In the genomic region with DNA sequence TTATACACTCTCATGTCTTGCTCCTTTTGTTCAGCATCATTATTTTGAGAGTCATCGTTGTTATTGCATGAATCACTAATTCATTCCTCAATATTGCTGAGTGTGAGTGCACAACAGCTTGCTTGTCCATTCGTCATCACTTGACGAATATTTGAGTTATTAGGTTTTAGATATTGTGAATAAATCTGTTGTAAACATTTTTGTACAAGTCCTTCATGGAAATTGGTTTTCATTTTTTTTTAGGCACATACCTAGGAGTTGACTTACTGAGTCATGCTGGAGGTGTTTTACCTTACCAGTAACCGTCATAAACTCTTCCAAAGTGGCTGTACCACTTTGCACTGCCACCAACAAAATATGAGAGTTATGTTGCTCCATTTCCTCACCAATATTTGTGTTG, we compare ENCODE assay signal across 16 cellular contexts.
A peak's percentile ranks its signal among the peaks of the same experiment; 100 is the strongest.
DNase-seq lines count a peak whose midpoint lies in the region; FAIRE-seq and TF ChIP-seq lines count a peak whose summit lies in the region.
"Had no signal": no experiment of that assay in that cellular context is flagged by ENCODE, and none has a peak within 500 bp of the region (broad histone marks: within the 10 kb centered on the region; RNA-seq: fewer than 3 reads in every experiment).

No MANE protein-coding gene starts in this region.

- in situ Hi-C loops in mammary epithelial cell (cut with MboI; ENCODE audit: low sequenced_read_pairs in 2 of 2) = no loop called here

- H2AFZ ChIP-seq in mammary epithelial cell (ENCODE audit: low read depth, low read length) = no peak overlapping the region
- no peak overlapping the region for H2AFZ ChIP-seq in trophoblast cell (ENCODE audit: insufficient read depth, low read length, poor library complexity)
- H2AFZ ChIP-seq in SK-N-SH (ENCODE audit: low read depth) = no peak overlapping the region
- H2AFZ ChIP-seq: GM23248 had no signal

- no peak overlapping the region for H2AK5ac ChIP-seq in trophoblast cell (ENCODE audit: low read length)

- H3K36me3 ChIP-seq in mammary epithelial cell (ENCODE audit: insufficient read depth, low read length) = no peaks in the 10 kb centered on the region
- no peaks in the 10 kb centered on the region for H3K36me3 ChIP-seq in breast epithelium
- H3K36me3 ChIP-seq in bronchial epithelial cell (ENCODE audit: control insufficient read depth, insufficient read depth, low read length) = no peaks in the 10 kb centered on the region
- H3K36me3 ChIP-seq in trophoblast cell (ENCODE audit: control insufficient read depth in 1 of 2, insufficient read depth in 2 of 2, low read length in 2 of 2) = no peaks in the 10 kb centered on the region
- H3K36me3 ChIP-seq in SK-N-SH (replicated peaks in 1 of 2; ENCODE audit: control insufficient read depth in 1 of 2, insufficient read depth in 2 of 2, low read length in 1 of 2) = no peaks in the 10 kb centered on the region
- H3K36me3 ChIP-seq: BLaER1 treated with 17β-estradiol and CSF1 and Interleukin-3, amounts not matched to agents 10 nM and 100 nM had no signal

- H3K9me3 ChIP-seq in mammary epithelial cell (replicated peaks; ENCODE audit: insufficient read depth, low read length) = no peaks in the 10 kb centered on the region
- peaks cover 0 to 9% of the 10 kb centered on the region in 2 donors for H3K9me3 ChIP-seq in breast epithelium
- no peaks in the 10 kb centered on the region for H3K9me3 ChIP-seq in trophoblast cell (ENCODE audit: insufficient read depth, low read depth, low read length)
- H3K9me3 ChIP-seq in SK-N-SH = no peaks in the 10 kb centered on the region

- H3K9ac ChIP-seq in mammary epithelial cell (ENCODE audit: insufficient read depth, low read length) (no peak overlapping the region), trophoblast cell (ENCODE audit: low read length) (no peak overlapping the region), SK-N-SH (no peak overlapping the region)
- H3K9ac ChIP-seq: BLaER1 treated with 17β-estradiol and CSF1 and Interleukin-3, amounts not matched to agents 10 nM and 100 nM; GM23248 had no signal

- no peaks in the 10 kb centered on the region for H3K4me1 ChIP-seq in mammary epithelial cell (ENCODE audit: insufficient read depth, low read length)
- no peaks in the 10 kb centered on the region for H3K4me1 ChIP-seq in breast epithelium
- no peaks in the 10 kb centered on the region for H3K4me1 ChIP-seq in trophoblast cell (ENCODE audit: control insufficient read depth in 1 of 2, insufficient read depth in 2 of 2, low read length in 2 of 2)
- H3K4me1 ChIP-seq in SK-N-SH (ENCODE audit: control insufficient read depth in 1 of 2, insufficient read depth in 2 of 2, low read depth in 1 of 2, low read length in 1 of 2) = no peaks in the 10 kb centered on the region

- peak; percentile 37 for DNase-seq in mammary epithelial cell
- DNase-seq in breast epithelium (ENCODE audit: low spot score in 2 of 2) = no peak
- peak; percentile 7 for DNase-seq in M059J (ENCODE audit: low read depth)
- DNase-seq in bronchial epithelial cell (ENCODE audit: low read depth) = peak; percentile 48
- DNase-seq in trophoblast cell = peak; percentile 17 to 56
- DNase-seq in SK-N-SH = no peak
- DNase-seq in NCI-H2029 treated with DMSO at 0.1 percent for 48 hours (lab: John Stamatoyannopoulos, UW) = no peak
- DNase-seq in cerebellar nuclear complex (lab: John Stamatoyannopoulos, UW) = no peak
- DNase-seq: ACHN; CD4-positive, CD25-positive, alpha-beta regulatory T cell; DMS79; GM23248; H7 had no signal

- intact Hi-C loops in mammary epithelial cell (cut with micrococcal nuclease) = no loop called here
- intact Hi-C loops in breast epithelium (cut with DNase I; ENCODE audit: low total_unique reads) = no loop called here

- POLR2A ChIA-PET in SK-N-SH (lab: Yijun Ruan, JAX) = no interaction called here

- CTCF ChIA-PET in mammary epithelial cell (lab: Charles Lee; ENCODE audit: low non-redundant PET) = no interaction called here
- CTCF ChIA-PET in SK-N-SH (lab: Yijun Ruan, JAX) = no interaction called here

- no TSS peak for BruUV-seq in mammary epithelial cell (replicated peaks; lab: Mats Ljungman, UMichigan)

- no peak for TF ChIP-seq EP300 in SK-N-SH (IDR thresholded peaks at IDR 0.05; ENCODE audit: borderline replicate concordance in 1 of 2, low read depth in 1 of 2, low read length in 1 of 2)

- H3K4me2 ChIP-seq in mammary epithelial cell (ENCODE audit: insufficient read depth, low read depth, low read length) (no peak overlapping the region), trophoblast cell (ENCODE audit: low read length) (no peak overlapping the region), SK-N-SH (no peak overlapping the region)
- H3K4me2 ChIP-seq: BLaER1 treated with 17β-estradiol and CSF1 and Interleukin-3, amounts not matched to agents 10 nM and 100 nM had no signal

- H3F3A ChIP-seq in SK-N-SH (replicated peaks; ENCODE audit: insufficient read depth) = no peaks in the 10 kb centered on the region

- no peak overlapping the region for H3K27ac ChIP-seq in mammary epithelial cell (ENCODE audit: insufficient read depth, low read depth, low read length)
- no peak overlapping the region for H3K27ac ChIP-seq in breast epithelium
- no peak overlapping the region for H3K27ac ChIP-seq in trophoblast cell (ENCODE audit: low read depth, low read length)
- H3K27ac ChIP-seq in SK-N-SH (ENCODE audit: low read depth in 2 of 2, low read length in 1 of 2) = no peak overlapping the region
- H3K27ac ChIP-seq: BLaER1 treated with 17β-estradiol and CSF1 and Interleukin-3, amounts not matched to agents 10 nM and 100 nM; GM23248 had no signal

- WGBS in mammary epithelial cell (ENCODE audit: low coverage, missing lambda C conversion rate) = 79% methylated on average over 4 of the region's 4 CpGs
- WGBS in trophoblast cell (ENCODE audit: extremely low coverage, insufficient coverage, insufficient read length) = no CpG with 5 or more reads among the region's 4 CpGs
- WGBS in SK-N-SH (ENCODE audit: low lambda C conversion rate) = 25% methylated on average over 4 of the region's 4 CpGs

- dilution Hi-C loops in mammary epithelial cell (cut with HindIII; ENCODE audit: low sequenced_read_pairs) = no loop called here

- no peak overlapping the region for H4K8ac ChIP-seq in trophoblast cell (ENCODE audit: low read depth, low read length)

- H3K23ac ChIP-seq in trophoblast cell (ENCODE audit: low read length) = no peak overlapping the region

- no peak for TF ChIP-seq RAD21 in SK-N-SH (IDR thresholded peaks at IDR 0.05; ENCODE audit: low read length)

- no peaks in the 10 kb centered on the region for H3K27me3 ChIP-seq in mammary epithelial cell (ENCODE audit: insufficient read depth, low read length)
- H3K27me3 ChIP-seq in breast epithelium = no peaks in the 10 kb centered on the region
- H3K27me3 ChIP-seq in bronchial epithelial cell (ENCODE audit: control insufficient read depth, insufficient read depth, low read length) = no peaks in the 10 kb centered on the region
- no peaks in the 10 kb centered on the region for H3K27me3 ChIP-seq in trophoblast cell (ENCODE audit: insufficient read depth, low read length)
- H3K27me3 ChIP-seq in SK-N-SH (ENCODE audit: insufficient read depth) = no peaks in the 10 kb centered on the region
- H3K27me3 ChIP-seq: BLaER1 treated with 17β-estradiol and CSF1 and Interleukin-3, amounts not matched to agents 10 nM and 100 nM had no signal

- FAIRE-seq in bronchial epithelial cell (lab: Jason Lieb, UNC) = no peak
- FAIRE-seq: G401.6, GM12891 had no signal

- no peaks in the 10 kb centered on the region for H3K79me1 ChIP-seq in trophoblast cell (ENCODE audit: low read length)

- H4K20me1 ChIP-seq in mammary epithelial cell (ENCODE audit: insufficient read depth, low read length) = no peaks in the 10 kb centered on the region
- H4K20me1 ChIP-seq in SK-N-SH (ENCODE audit: insufficient read depth) = no peaks in the 10 kb centered on the region
- H4K20me1 ChIP-seq: BLaER1 treated with 17β-estradiol and CSF1 and Interleukin-3, amounts not matched to agents 10 nM and 100 nM had no signal

- H3K79me2 ChIP-seq in mammary epithelial cell (ENCODE audit: insufficient read depth, low read length) (no peaks in the 10 kb centered on the region), trophoblast cell (ENCODE audit: control insufficient read depth, insufficient read depth, low read length, poor library complexity) (no peaks in the 10 kb centered on the region), SK-N-SH (ENCODE audit: insufficient read depth) (no peaks in the 10 kb centered on the region)

- no peak overlapping the region for H2BK120ac ChIP-seq in trophoblast cell (ENCODE audit: insufficient read depth, low read length, poor library complexity)

- no peak overlapping the region for H4K12ac ChIP-seq in trophoblast cell (ENCODE audit: low read depth, low read length)

- no peak overlapping the region for H3K18ac ChIP-seq in trophoblast cell (ENCODE audit: low read length)

- H2BK5ac ChIP-seq in trophoblast cell (ENCODE audit: low read depth, low read length, poor library complexity) = no peak overlapping the region

- no peak overlapping the region for H3K4ac ChIP-seq in trophoblast cell (ENCODE audit: low read depth, low read length)

- no peak for TF ChIP-seq POLR2A in breast epithelium (IDR thresholded peaks at IDR 0.05)

- TF ChIP-seq CTCF in mammary epithelial cell (conservative IDR thresholded peaks at IDR 0.05 in 1 of 2, IDR thresholded peaks at IDR 0.05 in 1 of 2; ENCODE audit: extremely low read depth in 1 of 2, insufficient read depth in 1 of 2, low read depth in 1 of 2, low read length in 2 of 2) (no peak), breast epithelium (IDR thresholded peaks at IDR 0.05) (no peak), bronchial epithelial cell (IDR thresholded peaks at IDR 0.05; ENCODE audit: insufficient read depth, low read length, severe bottlenecking) (no peak), SK-N-SH (IDR thresholded peaks at IDR 0.05) (no peak)

- H3K14ac ChIP-seq in trophoblast cell (ENCODE audit: low read length) = no peak overlapping the region

- no peak overlapping the region for H4K91ac ChIP-seq in trophoblast cell (ENCODE audit: low read depth, low read length)

- no peak overlapping the region for H2BK12ac ChIP-seq in trophoblast cell (ENCODE audit: low read length)

- H3K4me3 ChIP-seq in mammary epithelial cell (replicated peaks in 1 of 3; ENCODE audit: insufficient read depth in 1 of 3, low read depth in 2 of 3, low read length in 3 of 3) (no peak overlapping the region), breast epithelium (no peak overlapping the region), bronchial epithelial cell (ENCODE audit: low read depth, low read length) (no peak overlapping the region), trophoblast cell (ENCODE audit: low read depth, low read length) (no peak overlapping the region), SK-N-SH (ENCODE audit: low read depth in 2 of 2, low read length in 1 of 2) (no peak overlapping the region)
- H3K4me3 ChIP-seq: BLaER1 treated with 17β-estradiol and CSF1 and Interleukin-3, amounts not matched to agents 10 nM and 100 nM; GM23248 had no signal

- H3K9me2 ChIP-seq in SK-N-SH = no peaks in the 10 kb centered on the region

Comparison
In these comparisons a context has a peak if more than half of its experiments do, and no peak if none do; other contexts are left out.
1. DNase-seq: peak in mammary epithelial cell (single experiment), M059J (single experiment), bronchial epithelial cell (single experiment) and trophoblast cell (2 of 2); none in breast epithelium (0 of 2), SK-N-SH (single experiment), NCI-H2029 treated with DMSO at 0.1 percent for 48 hours (single experiment) and cerebellar nuclear complex (0 of 2).